16 cellular contexts compared by ENCODE assay signal in genomic region chr16:66845791-66846221, GRCh38. TPM values are rescaled to one million over a fixed set of nuclear protein-coding genes. Genes with fewer than 3 reads are reported as not detected.
DNase-seq lines count a peak whose midpoint lies in the region; ATAC-seq and TF ChIP-seq lines count a peak whose summit lies in the region.
"Had no signal": no experiment of that assay in that cellular context is flagged by ENCODE, and none has a peak within 500 bp of the region (broad histone marks: within the 10 kb centered on the region; RNA-seq: fewer than 3 reads in every experiment).

No MANE protein-coding gene starts in this region.

- DNase-seq in NCI-H1694 treated with DMSO at 0.1 percent for 48 hours (lab: John Stamatoyannopoulos, UW) (peak; percentile 19), NCI-H1694 (lab: John Stamatoyannopoulos, UW) (no peak), M059J (ENCODE audit: low read depth) (peak; percentile 26), adrenal gland (peak in 5 of 7 donors; percentile 11 to 47 (median 28)), neuronal stem cell (ENCODE audit: low spot score) (no peak), T-helper 9 cell (no peak)
- DNase-seq in CD4-positive, alpha-beta memory T cell: no peak
- DNase-seq: activated CD4-positive, alpha-beta T cell treated with anti-CD3 and anti-CD28 coated beads, Interleukin-2, amount 10 ng/mL, durations not matched to agents 7 days and 5 days; NCI-H2029 treated with DMSO at 0.1 percent for 48 hours; tibial artery had no signal

- H2AK5ac ChIP-seq in neuronal stem cell (ENCODE audit: low read depth, low read length): no peak overlapping the region

- no peak overlapping the region for H2BK120ac ChIP-seq in neuronal stem cell (ENCODE audit: low read depth, low read length)

- H2BK15ac ChIP-seq in neuronal stem cell (ENCODE audit: low read length): no peak overlapping the region

- ATAC-seq in HG03342 (IDR thresholded peaks at IDR 0.05; ENCODE audit: unreplicated experiment): no peak
- ATAC-seq: A549 had no signal

- H2AFZ ChIP-seq in neuronal stem cell (ENCODE audit: low read length): no peak overlapping the region

- no peak overlapping the region for H3K23ac ChIP-seq in neuronal stem cell (ENCODE audit: low read depth, low read length, poor library complexity)

- H3K27me3 Mint-ChIP-seq in CD4-positive, alpha-beta memory T cell: peaks cover 31% of the 10 kb centered on the region in 2 donors

- peak overlapping the region in 3 of 8 donors; percentile 7 to 66 (median 7) for H3K4me3 Mint-ChIP-seq in CD4-positive, alpha-beta memory T cell
- H3K4me3 Mint-ChIP-seq: activated CD4-positive, alpha-beta T cell treated with anti-CD3 and anti-CD28 coated beads, Interleukin-2, amount 10 ng/mL, durations not matched to agents 7 days and 5 days; memory B cell; T-helper 1 cell treated with Interleukin-12 subunit alpha and Interleukin-12 subunit beta and Interleukin-4 antibody, amounts not matched to agents 30 μg/mL and 1 μg/mL, for 36 hours had no signal

- H3K79me1 ChIP-seq in neuronal stem cell (ENCODE audit: low read depth, low read length): no peaks in the 10 kb centered on the region

- WGBS in adrenal gland, 4 donors: 24 to 51% (median 43%) methylated on average over 5 to 9 of the region's 9 CpGs
- WGBS in neuronal stem cell (ENCODE audit: extremely low coverage in 2 of 2, insufficient read length in 2 of 2, insufficient replicate concordance in 1 of 2), 2 donors: no CpG with 5 or more reads among the region's 9 CpGs

- H3K18ac ChIP-seq in neuronal stem cell (ENCODE audit: low read length): peak overlapping the region; percentile 2

- TF ChIP-seq CTCF in adrenal gland (IDR thresholded peaks at IDR 0.05): no peak

- H3K27ac Mint-ChIP-seq in CD4-positive, alpha-beta memory T cell: no peak overlapping the region
- H3K27ac Mint-ChIP-seq: activated CD4-positive, alpha-beta T cell treated with anti-CD3 and anti-CD28 coated beads, Interleukin-2, amount 10 ng/mL, durations not matched to agents 7 days and 5 days; activated T-helper 1 cell treated with anti-CD3 and anti-CD28 coated beads, Interleukin-12 subunit alpha, Interleukin-12 subunit beta, Interleukin-2, Interleukin-4 antibody, amounts not matched to agents 30 ng/mL and 10 ng/mL and 1 ng/mL, durations not matched to agents 14 hours and 24 hours and 36 hours; memory B cell; T-helper 1 cell treated with Interleukin-12 subunit alpha and Interleukin-12 subunit beta and Interleukin-4 antibody, amounts not matched to agents 30 μg/mL and 1 μg/mL, for 36 hours had no signal

- no peak overlapping the region for H4K91ac ChIP-seq in neuronal stem cell (ENCODE audit: low read depth, low read length, poor library complexity)

- H3K4ac ChIP-seq in neuronal stem cell (ENCODE audit: low read length): no peak overlapping the region

- H3K36me3 ChIP-seq in adrenal gland (replicated peaks in 1 of 2) (no peaks in the 10 kb centered on the region), neuronal stem cell (replicated peaks in 1 of 2; ENCODE audit: control insufficient read depth in 2 of 2, insufficient read depth in 2 of 2, low read length in 2 of 2) (no peaks in the 10 kb centered on the region)
- no peaks in the 10 kb centered on the region for H3K36me3 ChIP-seq in CD4-positive, alpha-beta memory T cell (ENCODE audit: insufficient read depth, low read length)
- H3K36me3 ChIP-seq: Peyer's patch, tibial artery had no signal

- H2BK12ac ChIP-seq in neuronal stem cell (ENCODE audit: low read length): no peak overlapping the region

- peaks cover 8 to 11% of the 10 kb centered on the region in 2 donors for H3K4me1 ChIP-seq in adrenal gland (replicated peaks in 1 of 2)
- H3K4me1 ChIP-seq in neuronal stem cell (ENCODE audit: control insufficient read depth in 2 of 2, insufficient read depth in 1 of 2, low read depth in 1 of 2, low read length in 2 of 2): peaks cover 3 to 8% of the 10 kb centered on the region in 2 donors
- H3K4me1 ChIP-seq in CD4-positive, alpha-beta memory T cell (ENCODE audit: insufficient read depth, low read length): no peaks in the 10 kb centered on the region

- H3K9ac ChIP-seq in neuronal stem cell (ENCODE audit: low read depth, low read length, poor library complexity): no peak overlapping the region

- H2BK5ac ChIP-seq in neuronal stem cell (ENCODE audit: low read length): no peak overlapping the region

- no peaks in the 10 kb centered on the region for H3K9me3 Mint-ChIP-seq in CD4-positive, alpha-beta memory T cell
- H3K9me3 Mint-ChIP-seq: activated CD4-positive, alpha-beta T cell treated with anti-CD3 and anti-CD28 coated beads, Interleukin-2, amount 10 ng/mL, durations not matched to agents 7 days and 5 days; activated T-helper 1 cell treated with anti-CD3 and anti-CD28 coated beads, Interleukin-12 subunit alpha, Interleukin-12 subunit beta, Interleukin-2, Interleukin-4 antibody, amounts not matched to agents 30 ng/mL and 10 ng/mL and 1 ng/mL, durations not matched to agents 14 hours and 24 hours and 36 hours; memory B cell; T-helper 1 cell treated with Interleukin-12 subunit alpha and Interleukin-12 subunit beta and Interleukin-4 antibody, amounts not matched to agents 30 μg/mL and 1 μg/mL, for 36 hours had no signal

- TF ChIP-seq POLR2A in adrenal gland (IDR thresholded peaks at IDR 0.05): no peak

- H3K4me3 ChIP-seq in adrenal gland (no peak overlapping the region), neuronal stem cell (ENCODE audit: low read length in 2 of 2) (no peak overlapping the region)
- no peak overlapping the region for H3K4me3 ChIP-seq in CD4-positive, alpha-beta memory T cell (ENCODE audit: low read length in 2 of 2)
- H3K4me3 ChIP-seq: Peyer's patch, tibial artery had no signal

- H3K36me3 Mint-ChIP-seq in CD4-positive, alpha-beta memory T cell: no peaks in the 10 kb centered on the region
- H3K36me3 Mint-ChIP-seq: memory B cell had no signal

- no peak overlapping the region for H4K8ac ChIP-seq in neuronal stem cell (ENCODE audit: low read depth, low read length)

- H3K27me3 ChIP-seq in adrenal gland (peaks cover 22% of the 10 kb centered on the region), neuronal stem cell (ENCODE audit: control insufficient read depth in 3 of 3, insufficient read depth in 3 of 3, low read depth in 1 of 3, low read length in 3 of 3) (peaks cover 15 to 94% (median 50%) of the 10 kb centered on the region in 3 experiments)
- peaks cover 17% of the 10 kb centered on the region for H3K27me3 ChIP-seq in CD4-positive, alpha-beta memory T cell (ENCODE audit: insufficient read depth, low read length)

- H3K27ac ChIP-seq in adrenal gland (no peak overlapping the region), neuronal stem cell (replicated peaks; ENCODE audit: low read length) (no peak overlapping the region)
- no peak overlapping the region for H3K27ac ChIP-seq in CD4-positive, alpha-beta memory T cell (ENCODE audit: low read depth, low read length)
- H3K27ac ChIP-seq: A549, Peyer's patch, tibial artery had no signal

- no peak overlapping the region for H3K4me2 ChIP-seq in neuronal stem cell (ENCODE audit: insufficient read depth, low read length, poor library complexity, severe bottlenecking)

- H3K4me1 Mint-ChIP-seq in CD4-positive, alpha-beta memory T cell: peaks cover 2 to 10% (median 8%) of the 10 kb centered on the region in 4 donors

- intact Hi-C loops in adrenal gland (cut with DNase I): loop anchor here in 1 of 2 donors (10.0 kb wide), 1 partner anchor 121 kb away; no protein-coding TSS in a partner anchor
- intact Hi-C loops in CD4-positive, alpha-beta memory T cell (cut with micrococcal nuclease): no loop called here

- H3K9me3 ChIP-seq in adrenal gland (replicated peaks in 1 of 3) (no peaks in the 10 kb centered on the region), neuronal stem cell (replicated peaks in 1 of 2; ENCODE audit: control insufficient read depth in 2 of 2, insufficient read depth in 1 of 2, low read depth in 1 of 2, low read length in 2 of 2) (no peaks in the 10 kb centered on the region)
- H3K9me3 ChIP-seq in CD4-positive, alpha-beta memory T cell (ENCODE audit: control insufficient read depth in 1 of 2, low read length in 2 of 2): no peaks in the 10 kb centered on the region
- H3K9me3 ChIP-seq: A549, Peyer's patch, tibial artery had no signal

- H3K14ac ChIP-seq in neuronal stem cell (ENCODE audit: low read length): peak overlapping the region; percentile 60

- POLR2A ChIA-PET in CD4-positive, alpha-beta memory T cell (lab: Charles Lee; ENCODE audit: partially characterized antibody): no interaction called here

- CTCF ChIA-PET in CD4-positive, alpha-beta memory T cell (lab: Charles Lee; ENCODE audit: partially characterized antibody): interaction anchor here (1.4 kb wide), 1 partner anchor 15 kb away, joined by 5 read pairs; the partner anchor contains the start of gene NAE1

RNA-seq across cellular contexts. Expression of gene CA7, which starts 1.6 kb away (rescaled TPM):
- not detected in 2 replicates for total RNA-seq in M059J (2014; rRNA removed; shearing (Covaris generic))
- not detected for total RNA-seq in adrenal gland
- polyA plus RNA-seq in adrenal gland: not detected
- polyA plus RNA-seq in neuronal stem cell (2013, experiment 1 of 2): not detected
- 0.07 TPM for polyA plus RNA-seq in neuronal stem cell (2013, experiment 2 of 2)
- not detected for total RNA-seq in CD4-positive, alpha-beta memory T cell
- polyA plus RNA-seq in CD4-positive, alpha-beta memory T cell: not detected
- total RNA-seq: activated CD4-positive, alpha-beta T cell treated with anti-CD3 and anti-CD28 coated beads, Interleukin-2, amount 10 ng/mL, durations not matched to agents 7 days and 5 days had no signal
- polyA plus RNA-seq: A549 had no signal

RNA-seq across cellular contexts. Expression of gene NAE1, which starts 15.0 kb away (rescaled TPM):
- 91.2 and 127 TPM in 2 replicates for total RNA-seq in M059J (2014; rRNA removed; shearing (Covaris generic))
- total RNA-seq in adrenal gland: 10 to 100 TPM; 30.9 to 57.3 (median 48.0) TPM
- 10 to 100 TPM; 43.7 to 62.8 (median 49.6) TPM for polyA plus RNA-seq in adrenal gland
- polyA plus RNA-seq in neuronal stem cell (2013, experiment 1 of 2): 239 TPM
- polyA plus RNA-seq in neuronal stem cell (2013, experiment 2 of 2): 243 TPM
- total RNA-seq in CD4-positive, alpha-beta memory T cell: 10 to 100 TPM; 93.8 to 95.3 TPM
- polyA plus RNA-seq in CD4-positive, alpha-beta memory T cell: 100 to 1,000 TPM in 1 of 2 donors, 10 to 100 TPM in 1; 70.4 to 101 TPM

RNA-seq across cellular contexts. Expression of gene PDP2, which starts 34.5 kb away (rescaled TPM):
- 4.2 and 15.1 TPM in 2 replicates for total RNA-seq in M059J (2014; rRNA removed; shearing (Covaris generic))
- 10 to 100 TPM in 7 of 8 donors, 1 to 10 TPM in 1; 3.6 to 27.8 (median 13.9) TPM for total RNA-seq in adrenal gland
- 10 to 100 TPM in 1 of 3 donors, 1 to 10 TPM in 2; 1.3 to 12.1 (median 2.7) TPM for polyA plus RNA-seq in adrenal gland
- 8.3 TPM for polyA plus RNA-seq in neuronal stem cell (2013, experiment 1 of 2)
- polyA plus RNA-seq in neuronal stem cell (2013, experiment 2 of 2): 8.8 TPM
- total RNA-seq in CD4-positive, alpha-beta memory T cell: 10 to 100 TPM; 16.3 to 19.3 TPM
- polyA plus RNA-seq in CD4-positive, alpha-beta memory T cell: 1 to 10 TPM; 2.4 to 4.0 TPM

RNA-seq across cellular contexts. Expression of gene TERB1, which starts 44.4 kb away (rescaled TPM):
- total RNA-seq in M059J (2014; rRNA removed; shearing (Covaris generic)): not detected in 2 replicates
- total RNA-seq in adrenal gland: not detected
- polyA plus RNA-seq in adrenal gland: not detected
- polyA plus RNA-seq in neuronal stem cell (2013, experiment 1 of 2): not detected
- polyA plus RNA-seq in neuronal stem cell (2013, experiment 2 of 2): not detected
- 1 to 10 TPM in 1 of 2 experiments, under 1 TPM in 1; 0.83 to 1.1 TPM for total RNA-seq in CD4-positive, alpha-beta memory T cell
- not detected for polyA plus RNA-seq in CD4-positive, alpha-beta memory T cell

Comparison
In these comparisons a context has a peak if more than half of its experiments do, and no peak if none do; other contexts are left out.
1. DNase-seq: peak in NCI-H1694 treated with DMSO at 0.1 percent for 48 hours (single experiment), M059J (single experiment) and adrenal gland (5 of 7); none in NCI-H1694 (single experiment), neuronal stem cell (single experiment), T-helper 9 cell (single experiment) and CD4-positive, alpha-beta memory T cell (0 of 5).